ENCODE assay signal across 1 cellular context in the genomic region with DNA sequence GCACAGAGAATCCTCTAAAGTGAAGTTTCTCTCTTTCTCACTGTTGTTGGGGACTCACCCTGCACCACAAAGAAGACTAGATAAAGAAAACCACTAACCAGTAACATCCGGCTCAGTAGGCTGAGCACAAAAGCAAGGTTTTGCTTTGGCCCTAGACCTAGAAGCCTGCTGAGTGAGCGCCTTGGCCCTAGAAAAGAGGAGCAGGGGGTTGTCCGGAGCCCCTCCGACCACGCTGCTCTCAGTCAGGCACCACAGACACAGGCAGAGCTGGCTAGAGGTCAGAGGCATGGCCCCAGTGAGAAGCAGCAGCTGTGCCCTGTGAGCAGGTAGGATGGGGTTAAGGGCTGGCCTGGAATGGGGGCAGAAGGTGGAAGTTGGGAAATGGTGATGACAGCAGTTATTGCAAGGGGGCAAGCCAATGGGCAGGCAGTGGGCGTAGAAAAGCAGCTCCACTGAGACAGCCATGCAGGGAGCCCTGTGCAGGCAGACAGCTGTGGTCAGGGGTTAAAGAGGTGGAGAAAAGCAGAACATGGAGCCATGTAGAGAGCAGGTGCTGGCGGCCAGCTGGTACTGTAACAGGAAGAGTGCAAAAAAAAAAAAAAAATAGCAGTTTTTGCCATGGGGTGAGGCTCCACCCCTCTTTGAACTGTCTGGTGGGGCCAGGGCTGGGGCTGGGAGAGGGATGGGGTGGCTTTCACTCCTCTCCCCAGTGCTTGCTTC.
TF ChIP-seq lines count a peak whose summit lies in the region.

No MANE protein-coding gene starts in this region.

TF ChIP-seq in GM12878, 131 proteins besides CTCF, POLR2A, EP300 and RAD21 (continued from another document):
- TF ChIP-seq, protein P1, sequence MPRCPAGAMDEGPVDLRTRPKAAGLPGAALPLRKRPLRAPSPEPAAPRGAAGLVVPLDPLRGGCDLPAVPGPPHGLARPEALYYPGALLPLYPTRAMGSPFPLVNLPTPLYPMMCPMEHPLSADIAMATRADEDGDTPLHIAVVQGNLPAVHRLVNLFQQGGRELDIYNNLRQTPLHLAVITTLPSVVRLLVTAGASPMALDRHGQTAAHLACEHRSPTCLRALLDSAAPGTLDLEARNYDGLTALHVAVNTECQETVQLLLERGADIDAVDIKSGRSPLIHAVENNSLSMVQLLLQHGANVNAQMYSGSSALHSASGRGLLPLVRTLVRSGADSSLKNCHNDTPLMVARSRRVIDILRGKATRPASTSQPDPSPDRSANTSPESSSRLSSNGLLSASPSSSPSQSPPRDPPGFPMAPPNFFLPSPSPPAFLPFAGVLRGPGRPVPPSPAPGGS (IDR thresholded peaks at IDR 0.05; ENCODE audit: borderline replicate concordance, insufficient read depth, low read depth, low read length, poor library complexity, severe bottlenecking) = no peak
- peak; percentile 49; the same call in 1 of the 2 replicates for TF ChIP-seq SIN3A (IDR thresholded peaks at IDR 0.05; ENCODE audit: low read depth, low read length)
- TF ChIP-seq SUPT20H (IDR thresholded peaks at IDR 0.05; ENCODE audit: borderline replicate concordance, control insufficient read depth, low read depth, low read length) = no peak
- TF ChIP-seq, protein P2, sequence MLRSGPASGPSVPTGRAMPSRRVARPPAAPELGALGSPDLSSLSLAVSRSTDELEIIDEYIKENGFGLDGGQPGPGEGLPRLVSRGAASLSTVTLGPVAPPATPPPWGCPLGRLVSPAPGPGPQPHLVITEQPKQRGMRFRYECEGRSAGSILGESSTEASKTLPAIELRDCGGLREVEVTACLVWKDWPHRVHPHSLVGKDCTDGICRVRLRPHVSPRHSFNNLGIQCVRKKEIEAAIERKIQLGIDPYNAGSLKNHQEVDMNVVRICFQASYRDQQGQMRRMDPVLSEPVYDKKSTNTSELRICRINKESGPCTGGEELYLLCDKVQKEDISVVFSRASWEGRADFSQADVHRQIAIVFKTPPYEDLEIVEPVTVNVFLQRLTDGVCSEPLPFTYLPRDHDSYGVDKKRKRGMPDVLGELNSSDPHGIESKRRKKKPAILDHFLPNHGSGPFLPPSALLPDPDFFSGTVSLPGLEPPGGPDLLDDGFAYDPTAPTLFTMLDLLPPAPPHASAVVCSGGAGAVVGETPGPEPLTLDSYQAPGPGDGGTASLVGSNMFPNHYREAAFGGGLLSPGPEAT (IDR thresholded peaks at IDR 0.05; ENCODE audit: low read depth) = peak; percentile 29; the same call in 1 of the 2 replicates
- no peak for TF ChIP-seq SP1 (IDR thresholded peaks at IDR 0.05; ENCODE audit: low read depth, low read length)
- TF ChIP-seq SMAD5 (IDR thresholded peaks at IDR 0.05; ENCODE audit: low read depth) = no peak
